26 cellular contexts compared by ENCODE assay signal in the genomic region with DNA sequence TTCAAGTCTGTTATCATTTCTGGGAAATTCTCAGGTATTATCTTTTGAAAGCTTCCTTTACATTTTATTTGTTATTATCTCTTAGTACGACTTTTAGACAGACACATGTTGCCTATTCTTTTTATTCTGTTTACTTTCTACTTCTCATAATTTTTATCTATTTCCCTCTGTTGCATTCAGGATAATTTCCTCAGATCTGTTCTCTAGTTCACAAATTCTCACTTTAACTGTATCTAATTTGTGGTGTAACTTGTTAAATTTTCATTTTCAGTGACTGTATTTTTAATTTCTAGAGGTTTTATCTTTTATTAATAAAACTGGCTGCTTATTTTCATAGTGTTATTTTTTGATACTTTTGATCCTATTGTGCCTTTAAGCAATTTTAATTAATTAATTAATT.
"Had no signal": no experiment of that assay in that cellular context is flagged by ENCODE, and none has a peak within 500 bp of the region (broad histone marks: within the 10 kb centered on the region; RNA-seq: fewer than 3 reads in every experiment).

No MANE protein-coding gene starts in this region.

- H3K9me3 ChIP-seq: gastrocnemius medialis had no signal

- H3K27me3 ChIP-seq: dorsolateral prefrontal cortex, esophagus squamous epithelium, gastrocnemius medialis, heart right ventricle, left lung had no signal

- ATAC-seq: esophagus mucosa; gastrocnemius medialis; heart right ventricle; left cardiac atrium; left lung; left ventricle myocardium superior; lower lobe of right lung; mucosa of descending colon; naive thymus-derived CD8-positive, alpha-beta T cell had no signal

- H3K4me3 ChIP-seq: coronary artery, dorsolateral prefrontal cortex, esophagus squamous epithelium, gastrocnemius medialis, heart right ventricle, left lung, lower lobe of right lung, mucosa of descending colon had no signal

- H3K27ac ChIP-seq: coronary artery, dorsolateral prefrontal cortex, epithelial cell of prostate, esophagus squamous epithelium, gastrocnemius medialis, heart right ventricle, left lung, lower lobe of right lung had no signal

- H3K36me3 ChIP-seq: left lung, lower lobe of right lung had no signal

- FAIRE-seq: islet of Langerhans, keratinocyte had no signal

- DNase-seq: dermis blood vessel endothelial cell; dorsolateral prefrontal cortex; effector CD4-positive, alpha-beta T cell; effector memory CD4-positive, alpha-beta T cell; erythroblast; esophagus squamous epithelium; foreskin fibroblast; foreskin melanocyte; gastrocnemius medialis; glutamatergic neuron; head of caudate nucleus; heart right ventricle; hippocampal formation; left cardiac atrium; left lung; left ventricle myocardium superior; lower lobe of right lung; mesenchymal stem cell; mucosa of descending colon; naive B cell; naive thymus-derived CD8-positive, alpha-beta T cell had no signal
